ENCODE assay signal across 23 cellular contexts in genomic region chr1:98172578-98172977, GRCh38.
"Had no signal": no experiment of that assay in that cellular context is flagged by ENCODE, and none has a peak within 500 bp of the region (broad histone marks: within the 10 kb centered on the region; RNA-seq: fewer than 3 reads in every experiment).

No MANE protein-coding gene starts in this region.

- ATAC-seq: activated T-cell treated with anti-CD3 and anti-CD28 coated beads, Interleukin-2, amount 50 U/mL, for 72 hours; left lung; naive thymus-derived CD4-positive, alpha-beta T cell had no signal

- DNase-seq: activated CD4-positive, alpha-beta memory T cell treated with anti-CD3 and anti-CD28 coated beads for 36 hours; activated CD4-positive, alpha-beta T cell treated with anti-CD3 and anti-CD28 coated beads for 48 hours; activated effector memory CD4-positive, alpha-beta T cell treated with Interleukin-2 at 50 U/mL for 16 hours; activated naive CD4-positive, alpha-beta T cell treated with anti-CD3 and anti-CD28 coated beads for 36 hours; activated T-cell treated with anti-CD3 and anti-CD28 coated beads, Interleukin-2, amount 50 U/mL, for 72 hours; erythroblast; foreskin melanocyte; glutamatergic neuron; immature natural killer cell; kidney glomerular epithelial cell; left lung; naive thymus-derived CD4-positive, alpha-beta T cell; occipital lobe; posterior cingulate gyrus; retina; sigmoid colon; stimulated activated CD4-positive, alpha-beta T cell treated with anti-CD3 and anti-CD28 coated beads, Interleukin-2, amount 100 ng/mL, for 48 hours; stimulated activated CD8-positive, alpha-beta memory T cell treated with anti-CD3 and anti-CD28 coated beads, Interleukin-4, amount 100 ng/mL, for 48 hours; stimulated activated naive CD4-positive, alpha-beta T cell; T1000; testis; trophoblast cell; uterus had no signal
